ENCODE assay signal across 30 cellular contexts in the genomic region with DNA sequence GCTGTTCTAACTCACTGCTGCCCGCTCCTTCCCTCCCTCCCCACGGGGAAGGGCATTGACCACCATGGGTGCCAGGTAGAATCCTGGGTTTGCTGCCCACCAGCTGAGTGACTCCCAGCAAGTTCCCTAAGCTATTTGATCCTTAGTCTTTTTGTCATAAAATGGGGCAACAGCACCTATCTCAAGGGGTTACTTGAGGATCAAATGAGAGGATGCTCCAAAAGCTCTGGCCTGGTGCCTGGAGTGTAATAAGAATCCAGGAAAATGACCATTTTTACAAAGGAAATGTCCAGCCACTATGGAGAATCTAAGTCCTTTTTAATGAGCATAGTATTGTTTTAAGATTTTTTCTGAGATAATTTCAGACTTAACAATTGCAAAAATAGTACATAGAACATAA.
"Had no signal": no experiment of that assay in that cellular context is flagged by ENCODE, and none has a peak within 500 bp of the region (broad histone marks: within the 10 kb centered on the region; RNA-seq: fewer than 3 reads in every experiment).

No MANE protein-coding gene starts in this region.

- H3K9me3 Mint-ChIP-seq: central memory CD8-positive, alpha-beta T cell had no signal

- ATAC-seq: activated CD4-positive, CD25-positive, alpha-beta regulatory T cell treated with anti-CD3 and anti-CD28 coated beads, Interleukin-2, amount 50 U/mL, for 24 hours; activated CD8-positive, alpha-beta T cell treated with anti-CD3 and anti-CD28 coated beads for 36 hours; activated T-cell treated with anti-CD3 and anti-CD28 coated beads, Interleukin-2, amount 50 U/mL, for 72 hours; esophagus mucosa; T-helper 17 cell had no signal

- H3K36me3 Mint-ChIP-seq: activated naive CD8-positive, alpha-beta T cell had no signal

- H3K4me3 ChIP-seq: ascending aorta, coronary artery, dorsolateral prefrontal cortex had no signal

- H3K4me1 Mint-ChIP-seq: activated B cell treated with CpG ODN at 0.5 μM for 24 hours; central memory CD8-positive, alpha-beta T cell; T-helper 17 cell had no signal

- H3K36me3 ChIP-seq: ascending aorta, brain microvascular endothelial cell, WERI-Rb-1 had no signal

- H3K27ac Mint-ChIP-seq: activated B cell treated with CpG ODN at 0.5 μM for 24 hours; activated CD8-positive, alpha-beta T cell treated with anti-CD3 and anti-CD28 coated beads for 36 hours; activated naive CD8-positive, alpha-beta T cell; activated T-cell treated with anti-CD3 and anti-CD28 coated beads, Interleukin-2, amount 50 U/mL, for 24 hours; activated T-cell treated with anti-CD3 and anti-CD28 coated beads, Interleukin-2, amount 50 U/mL, for 72 hours; dendritic cell treated with granulocyte-macrophage colony-stimulating factor and Interleukin-4, amounts not matched to agents 40 ng/mL and 50 ng/mL, for 4 days; endodermal cell; T-helper 17 cell; T-helper 2 cell treated with Interferon-gamma antibody and Interleukin-4, amounts not matched to agents 5 μg/mL and 100 μg/mL, for 36 hours had no signal

- DNase-seq: activated B cell treated with CpG ODN at 0.5 μM for 24 hours; activated CD4-positive, alpha-beta T cell treated with anti-CD3 and anti-CD28 coated beads for 48 hours; activated CD4-positive, alpha-beta T cell treated with anti-CD3 and anti-CD28 coated beads, Interleukin-2, amount 50 U/mL, for 1 hour; activated CD4-positive, alpha-beta T cell treated with anti-CD3 and anti-CD28 coated beads, Interleukin-2, amount 50 U/mL, for 48 hours; activated CD8-positive, alpha-beta memory T cell treated with anti-CD3 and anti-CD28 coated beads, Interleukin-2, amount 50 U/mL, for 48 hours; activated CD8-positive, alpha-beta T cell treated with anti-CD3 and anti-CD28 coated beads for 36 hours; activated gamma-delta T cell; activated naive CD4-positive, alpha-beta T cell; activated naive CD4-positive, alpha-beta T cell treated with anti-CD3 and anti-CD28 coated beads, Interleukin-2, amount 50 U/mL, for 16 hours; activated T-cell treated with anti-CD3 and anti-CD28 coated beads for 4 hours; activated T-cell treated with anti-CD3 and anti-CD28 coated beads, Interleukin-2, amount 50 U/mL, for 24 hours; activated T-cell treated with anti-CD3 and anti-CD28 coated beads, Interleukin-2, amount 50 U/mL, for 72 hours; brain microvascular endothelial cell; effector memory CD4-positive, alpha-beta T cell; foreskin fibroblast; hippocampal formation; T-helper 1 cell; T-helper 17 cell; T1000; WERI-Rb-1 had no signal

- H3K27me3 ChIP-seq: ascending aorta, brain microvascular endothelial cell, dorsolateral prefrontal cortex had no signal

- H3K4me3 Mint-ChIP-seq: activated B cell treated with CpG ODN at 0.5 μM for 24 hours; activated CD8-positive, alpha-beta T cell treated with anti-CD3 and anti-CD28 coated beads for 36 hours; activated naive CD8-positive, alpha-beta T cell; activated T-cell treated with anti-CD3 and anti-CD28 coated beads, Interleukin-2, amount 50 U/mL, for 24 hours; activated T-cell treated with anti-CD3 and anti-CD28 coated beads, Interleukin-2, amount 50 U/mL, for 72 hours; central memory CD8-positive, alpha-beta T cell; dendritic cell treated with granulocyte-macrophage colony-stimulating factor and Interleukin-4, amounts not matched to agents 40 ng/mL and 50 ng/mL, for 4 days; endodermal cell; T-helper 17 cell; T-helper 2 cell treated with Interferon-gamma antibody and Interleukin-4, amounts not matched to agents 5 μg/mL and 100 μg/mL, for 36 hours had no signal
